1 cellular context compared by ENCODE assay signal in the genomic region with DNA sequence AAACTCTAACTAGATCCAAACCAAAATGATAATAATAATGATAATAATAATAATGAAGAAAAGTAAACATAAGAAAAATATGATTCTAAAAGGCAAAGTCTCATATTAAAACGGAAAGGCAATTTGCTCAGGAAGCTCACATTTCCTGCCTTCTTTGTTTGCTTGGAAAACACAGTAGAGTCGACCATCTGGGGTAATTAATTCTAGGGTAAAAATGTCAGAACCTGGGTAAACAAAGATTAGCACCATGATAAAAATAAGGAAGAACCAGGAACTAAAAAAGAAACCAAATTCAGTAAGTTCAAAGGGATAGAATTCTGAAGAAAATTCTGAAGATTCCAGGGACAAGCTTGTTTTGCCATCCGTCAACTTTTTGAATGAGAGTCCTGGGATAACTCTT.
TF ChIP-seq lines count a peak whose summit lies in the region.

No MANE protein-coding gene starts in this region.

TF ChIP-seq in endothelial cell of umbilical vein, 7 proteins besides CTCF, POLR2A, EP300 and RAD21 (continued from another document):
- TF ChIP-seq GATA2 (IDR thresholded peaks at IDR 0.05; ENCODE audit: insufficient read depth, insufficient read length, low read depth, low read length), result peak; percentile 69
